11 cellular contexts compared by ENCODE assay signal in the genomic region with DNA sequence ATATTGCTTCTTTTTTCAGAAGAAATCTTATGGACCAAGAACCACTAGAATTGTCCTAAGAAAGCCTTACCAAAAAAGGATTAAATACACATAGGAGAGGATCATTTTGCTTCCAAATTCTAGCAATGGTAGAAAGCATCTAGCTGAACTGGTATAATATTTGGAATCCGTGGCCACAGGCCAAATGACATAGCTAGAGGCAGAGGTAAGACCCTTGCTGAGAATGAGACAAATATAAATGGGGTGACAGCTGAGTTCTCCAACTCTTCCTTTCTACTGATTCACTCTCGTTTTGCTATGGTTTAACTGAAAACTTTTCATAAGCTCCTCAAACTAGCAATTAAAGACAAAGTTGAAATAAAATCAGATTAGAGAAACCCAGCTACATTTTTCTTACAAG.
"Had no signal": no experiment of that assay in that cellular context is flagged by ENCODE, and none has a peak within 500 bp of the region (broad histone marks: within the 10 kb centered on the region; RNA-seq: fewer than 3 reads in every experiment).

No MANE protein-coding gene starts in this region.

- H3K4me3 Mint-ChIP-seq: GM23338, H9, HFFc6 had no signal

- H3K4me3 ChIP-seq: GM23248, GM23338, HAP-1 had no signal

- H3K27ac ChIP-seq: GM23248 had no signal

- ATAC-seq: GM23338, HCT116 had no signal

- DNase-seq: GM23248, GOT3, H7, H9, HCEC 1CT, HFFc6 had no signal

- H3K9me3 Mint-ChIP-seq: GM23338, H9 had no signal

- H3K9me3 ChIP-seq: HAP-1 had no signal

- H3K4me2 ChIP-seq: GM23338 had no signal

- H3K27ac Mint-ChIP-seq: GM23338, H9, HFFc6 had no signal

- H2AFZ ChIP-seq: GM23248, GM23338 had no signal

- H3K4me1 Mint-ChIP-seq: H9 had no signal

- H3K9ac ChIP-seq: GM23248 had no signal

- H3K4me1 ChIP-seq: HAP-1 had no signal

- FAIRE-seq: H1, H54 had no signal

- H3K36me3 ChIP-seq: HAP-1 had no signal
